ENCODE assay signal across 1 cellular context in the genomic region with DNA sequence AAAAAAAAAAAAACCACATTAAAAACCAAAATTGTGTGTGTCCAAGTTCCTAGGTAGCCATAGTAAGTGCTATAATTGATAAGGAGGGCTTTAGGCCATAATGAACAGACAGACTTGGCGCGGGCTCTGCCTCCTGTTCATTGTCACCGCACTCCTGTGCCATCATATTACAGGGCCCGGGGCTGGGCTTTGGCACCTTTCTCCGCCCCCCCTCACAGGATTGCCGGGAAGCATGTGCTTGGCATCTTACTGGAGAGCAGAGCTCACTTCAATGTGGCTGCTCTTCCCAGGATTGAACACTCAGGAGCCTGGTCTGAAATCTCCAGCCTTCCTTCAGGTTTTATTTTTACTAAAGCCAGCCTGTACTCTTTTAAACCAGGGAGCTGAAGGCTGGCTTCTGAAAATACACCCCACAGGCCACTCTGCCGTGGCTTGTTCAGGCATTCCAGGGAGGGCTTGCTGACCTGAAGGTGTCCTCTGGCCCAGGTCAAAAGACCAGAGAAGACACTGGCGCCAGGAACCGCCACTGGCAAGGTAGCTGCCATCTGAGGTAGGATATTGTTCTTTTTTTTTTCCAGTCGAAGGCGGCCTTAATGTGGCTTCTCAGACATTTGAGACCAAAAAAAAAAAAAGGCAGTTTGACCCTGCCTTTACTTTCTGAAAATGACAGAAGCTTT.
TF ChIP-seq lines count a peak whose summit lies in the region.

No MANE protein-coding gene starts in this region.

TF ChIP-seq in IMR-90, 13 proteins besides CTCF, POLR2A, EP300 and RAD21 (continued from another document):
- TF ChIP-seq SMC3 (IDR thresholded peaks at IDR 0.05; ENCODE audit: low read depth, low read length) (no peak), MAFK (IDR thresholded peaks at IDR 0.05; ENCODE audit: low read depth, low read length) (no peak), MXI1 (IDR thresholded peaks at IDR 0.05; ENCODE audit: borderline replicate concordance, low read depth, low read length) (no peak), NFE2L2 (IDR thresholded peaks at IDR 0.05; ENCODE audit: low read depth, low read length) (no peak), FOS (IDR thresholded peaks at IDR 0.05; ENCODE audit: low read depth, low read length) (no peak), RFX5 (IDR thresholded peaks at IDR 0.05; ENCODE audit: low read depth, low read length) (no peak), CEBPB (IDR thresholded peaks at IDR 0.05; ENCODE audit: low read depth, low read length) (no peak), RCOR1 (IDR thresholded peaks at IDR 0.05; ENCODE audit: insufficient replicate concordance, low read length) (no peak), MAZ (IDR thresholded peaks at IDR 0.05; ENCODE audit: borderline replicate concordance, low read depth, low read length) (no peak), CHD1 (IDR thresholded peaks at IDR 0.05; ENCODE audit: low read depth, low read length) (no peak)
- TF ChIP-seq, protein P1, sequence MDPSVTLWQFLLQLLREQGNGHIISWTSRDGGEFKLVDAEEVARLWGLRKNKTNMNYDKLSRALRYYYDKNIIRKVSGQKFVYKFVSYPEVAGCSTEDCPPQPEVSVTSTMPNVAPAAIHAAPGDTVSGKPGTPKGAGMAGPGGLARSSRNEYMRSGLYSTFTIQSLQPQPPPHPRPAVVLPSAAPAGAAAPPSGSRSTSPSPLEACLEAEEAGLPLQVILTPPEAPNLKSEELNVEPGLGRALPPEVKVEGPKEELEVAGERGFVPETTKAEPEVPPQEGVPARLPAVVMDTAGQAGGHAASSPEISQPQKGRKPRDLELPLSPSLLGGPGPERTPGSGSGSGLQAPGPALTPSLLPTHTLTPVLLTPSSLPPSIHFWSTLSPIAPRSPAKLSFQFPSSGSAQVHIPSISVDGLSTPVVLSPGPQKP (IDR thresholded peaks at IDR 0.05; ENCODE audit: borderline replicate concordance, low read depth, low read length) = no peak
TF ChIP-seq in IMR-90: peak in this region for 0.
